In the genomic region with DNA sequence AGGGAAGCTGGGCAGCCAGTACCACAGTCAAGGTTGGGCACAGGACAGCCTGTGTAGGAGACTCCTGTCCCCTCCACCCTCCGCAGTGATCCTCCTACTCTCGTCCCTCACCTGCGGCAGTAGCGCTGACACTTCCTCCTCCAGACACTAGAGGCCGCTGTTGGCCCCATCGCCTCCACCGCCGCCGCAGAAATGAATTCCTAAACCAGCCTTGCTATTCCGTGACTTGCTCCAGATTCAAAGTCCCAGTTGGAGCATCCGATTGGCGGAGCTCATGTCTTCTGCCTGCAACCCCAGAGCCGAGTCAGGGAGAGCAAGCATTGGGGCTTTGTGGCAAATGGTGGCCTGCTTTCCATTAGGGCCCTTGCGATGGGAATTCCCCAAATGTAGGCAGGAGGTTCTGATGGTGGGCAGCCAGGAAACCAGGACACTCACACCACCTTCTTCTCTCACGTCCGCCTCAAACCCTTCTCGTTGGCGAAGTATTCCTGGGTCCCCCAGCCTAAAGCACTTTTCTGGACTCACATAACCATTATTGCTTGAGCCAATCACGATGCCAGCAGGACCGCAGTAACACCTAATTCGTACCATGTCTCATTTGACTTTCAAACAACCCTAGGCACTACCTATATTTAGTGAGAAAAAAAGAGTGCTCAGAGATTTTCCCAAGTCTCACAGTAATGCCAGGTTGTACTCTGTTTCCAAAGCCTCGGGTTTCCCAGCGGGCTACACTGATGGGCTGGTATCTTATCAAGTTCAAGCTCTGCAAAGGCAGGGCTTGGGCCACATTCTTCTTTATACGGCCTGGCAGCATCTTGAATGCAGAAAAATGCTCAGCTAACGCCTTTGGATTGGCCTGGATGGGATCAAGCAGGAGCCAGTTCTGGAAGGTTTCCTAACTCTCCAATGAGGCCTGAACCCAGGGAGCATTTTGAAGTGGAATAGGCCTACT, we compare ENCODE assay signal across 8 cellular contexts. TPM values are rescaled to one million over a fixed set of nuclear protein-coding genes. Genes with fewer than 3 reads are reported as not detected.
DNase-seq lines count a peak whose midpoint lies in the region; ATAC-seq and TF ChIP-seq lines count a peak whose summit lies in the region.

No MANE protein-coding gene starts in this region.

- peak; percentile 79 for DNase-seq in NCI-H2196 (lab: John Stamatoyannopoulos, UW; ENCODE audit: unreplicated experiment)
- DNase-seq in activated CD4-positive, alpha-beta T cell treated with anti-CD3 and anti-CD28 coated beads for 1 hour = peak; percentile 64
- DNase-seq in chondrocyte (ENCODE audit: low spot score) = peak; percentile 71
- peak; percentile 69 to 85 for DNase-seq in left colon
- DNase-seq in stimulated activated CD4-positive, alpha-beta T cell treated with anti-CD3 and anti-CD28 coated beads, Interleukin-2, amount 100 ng/mL, for 24 hours = peak; percentile 81 to 82
- DNase-seq in NCI-H1048 (lab: John Stamatoyannopoulos, UW) = no peak

- H3K9ac ChIP-seq in ES-I3 (ENCODE audit: low read depth, low read length) = peak overlapping the region; percentile 65; the same call in 1 of the 2 replicates

- intact Hi-C loops in left colon (cut with DNase I, micrococcal nuclease) = no loop called here

- H3K4me3 Mint-ChIP-seq in chondrocyte (ENCODE audit: unreplicated experiment) = peak overlapping the region; percentile 85

- peaks cover 4% of the 10 kb centered on the region for H3K36me3 Mint-ChIP-seq in chondrocyte (ENCODE audit: low read depth)

- H3K9me3 Mint-ChIP-seq in chondrocyte (ENCODE audit: low read depth) = no peaks in the 10 kb centered on the region

- no peaks in the 10 kb centered on the region for H3K27me3 Mint-ChIP-seq in chondrocyte (ENCODE audit: low read depth)

- TF ChIP-seq CTCF in chondrocyte (IDR thresholded peaks at IDR 0.05) = peak; percentile 97

- H3K4me1 Mint-ChIP-seq in chondrocyte (ENCODE audit: low read depth) = peaks cover 68% of the 10 kb centered on the region

- H3K4me1 ChIP-seq in ES-I3 (ENCODE audit: insufficient read depth, low read length) = peaks cover 30% of the 10 kb centered on the region

- ATAC-seq in HG02870 (IDR thresholded peaks at IDR 0.05; ENCODE audit: unreplicated experiment) = peak; percentile 26
- peak; percentile 48 for ATAC-seq in left colon

- no peaks in the 10 kb centered on the region for H3K36me3 ChIP-seq in ES-I3 (ENCODE audit: insufficient read depth, low read length)

- H3K9me3 ChIP-seq in ES-I3 (ENCODE audit: control insufficient read depth, insufficient read depth, low read length) = no peaks in the 10 kb centered on the region

- peak overlapping the region; percentile 99 for H3K27ac Mint-ChIP-seq in chondrocyte (ENCODE audit: unreplicated experiment)

RNA-seq across cellular contexts. Expression of a gene that starts 1.2 kb away (rescaled TPM):
- total RNA-seq in chondrocyte (50.7 to 55.6 TPM (median 55.0 TPM) in 3 replicates), left colon (10 to 100 TPM; 64.2 to 67.6 TPM)

RNA-seq across cellular contexts. Expression of a gene that starts 24.3 kb away (rescaled TPM):
- total RNA-seq in chondrocyte = 9.4 to 19.7 TPM (median 11.5 TPM) in 3 replicates
- 10 to 100 TPM; 60.2 to 83.1 TPM for total RNA-seq in left colon

RNA-seq across cellular contexts. Expression of a gene that starts 24.9 kb away (rescaled TPM):
- not detected in 3 replicates for total RNA-seq in chondrocyte
- not detected for total RNA-seq in left colon

RNA-seq across cellular contexts. Expression of a gene that starts 31.2 kb away (rescaled TPM):
- 0.67 to 0.87 TPM (median 0.80 TPM) in 3 replicates for total RNA-seq in chondrocyte
- 1 to 10 TPM; 1.9 to 2.3 TPM for total RNA-seq in left colon

RNA-seq across cellular contexts. Expression of a gene that starts 32.7 kb away (rescaled TPM):
- total RNA-seq in chondrocyte = 24.4 to 32.0 TPM (median 25.9 TPM) in 3 replicates
- 10 to 100 TPM; 41.9 to 42.5 TPM for total RNA-seq in left colon
